In genomic region chr20:22861231-22861980, GRCh38 we compare ENCODE assay signal across 13 cellular contexts.
DNase-seq lines count a peak whose midpoint lies in the region; ATAC-seq, FAIRE-seq and TF ChIP-seq lines count a peak whose summit lies in the region.
"Had no signal": no experiment of that assay in that cellular context is flagged by ENCODE, and none has a peak within 500 bp of the region (broad histone marks: within the 10 kb centered on the region; RNA-seq: fewer than 3 reads in every experiment).

No MANE protein-coding gene starts in this region.

- H3K27ac ChIP-seq in right cardiac atrium (ENCODE audit: low read length) (peak overlapping the region; percentile 20), K562 (ENCODE audit: extremely low read depth, low read depth, low read length) (no peak overlapping the region)
- H3K27ac ChIP-seq: dorsolateral prefrontal cortex had no signal

- no TSS peak for BruUV-seq in K562 (replicated peaks; lab: Mats Ljungman, UMichigan)

- TF ChIP-seq POLR2A in K562 (conservative IDR thresholded peaks at IDR 0.05), result no peak

- H2AFZ ChIP-seq in K562 (ENCODE audit: low read depth, low read length), result peak overlapping the region; percentile 23; the same call in 1 of the 2 replicates

- CTCF ChIA-PET in K562 (lab: Yijun Ruan, JAX; ENCODE audit: low intra/inter-chr PET ratio), result no interaction called here

- H3K9me1 ChIP-seq in K562 (ENCODE audit: control insufficient read depth, insufficient read depth, low read length), result no peaks in the 10 kb centered on the region

- TF ChIP-seq EP300 in K562 (IDR thresholded peaks at IDR 0.05; ENCODE audit: low read length), result no peak

- no peak overlapping the region for H3K9ac ChIP-seq in K562 (ENCODE audit: insufficient read depth in 1 of 2, low read depth in 2 of 2, low read length in 2 of 2)

- no peaks in the 10 kb centered on the region for H3K9me3 ChIP-seq in right cardiac atrium (ENCODE audit: control insufficient read depth, low read length)
- no peaks in the 10 kb centered on the region for H3K9me3 ChIP-seq in K562 (replicated peaks; ENCODE audit: control insufficient read depth, insufficient read depth, low read depth, low read length)

- no peak overlapping the region; the same call in 1 of the 2 replicates for H3K4me2 ChIP-seq in K562 (ENCODE audit: insufficient read depth, low read length)

- POLR2A ChIA-PET in K562 (lab: Yijun Ruan, JAX), result interaction anchor here (0.6 kb wide), 1 partner anchor 75 kb away, joined by 4 read pairs; no protein-coding TSS in a partner anchor

- H3K79me2 ChIP-seq in K562 (ENCODE audit: control insufficient read depth, insufficient read depth, low read length), result no peaks in the 10 kb centered on the region

- intact Hi-C loops in right cardiac atrium (cut with DNase I), result loop anchor here in 1 of 4 donors (10.0 kb wide), 1 partner anchor 167 kb away; no protein-coding TSS in a partner anchor
- intact Hi-C loops in Right ventricle myocardium inferior (cut with DNase I), result loop anchor here (5.0 to 10.0 kb wide), 2 partner anchors 116 to 373 kb away; no protein-coding TSS in a partner anchor
- intact Hi-C loops in K562 (cut with micrococcal nuclease), result no loop called here

- 70% methylated on average over 11 of the region's 11 CpGs for WGBS in right cardiac atrium
- 8% methylated on average over 11 of the region's 11 CpGs for WGBS in K562 (ENCODE audit: insufficient coverage, low coverage, missing lambda C conversion rate)

- no peaks in the 10 kb centered on the region for H3K36me3 ChIP-seq in K562 (ENCODE audit: control insufficient read depth, insufficient read depth, low read length)

- H3K4me1 ChIP-seq in right cardiac atrium (ENCODE audit: control insufficient read depth, insufficient read depth, low read length) (no peaks in the 10 kb centered on the region), K562 (replicated peaks in 1 of 2; ENCODE audit: control insufficient read depth in 2 of 2, insufficient read depth in 2 of 2, low read length in 2 of 2) (no peaks in the 10 kb centered on the region; a peak in 1 of 5 replicates)

- H3K4me3 ChIP-seq in right cardiac atrium (ENCODE audit: low read length) (no peak overlapping the region), K562 (no peak overlapping the region)
- H3K4me3 ChIP-seq: dorsolateral prefrontal cortex had no signal

- no peak for FAIRE-seq in K562 (lab: Jason Lieb, UNC)
- FAIRE-seq in urothelium cell line (lab: Jason Lieb, UNC), result no peak
- FAIRE-seq in HTR-8/SVneo (lab: Jason Lieb, UNC), result no peak
- FAIRE-seq: G401.6 had no signal

- H3K27me3 ChIP-seq in right cardiac atrium (ENCODE audit: control insufficient read depth, insufficient read depth) (no peaks in the 10 kb centered on the region), K562 (ENCODE audit: control insufficient read depth in 2 of 2, insufficient read depth in 2 of 2, low read length in 2 of 2) (peaks cover 0 to 5% of the 10 kb centered on the region in 2 experiments; a peak in 2 of 5 replicates)

- no peaks in the 10 kb centered on the region for H4K20me1 ChIP-seq in K562 (replicated peaks; ENCODE audit: control insufficient read depth, insufficient read depth, low read length)

- in situ Hi-C loops in K562 (cut with MboI), result no loop called here

- ATAC-seq in right cardiac atrium (no peak), Right ventricle myocardium inferior (no peak), K562 (no peak), HG03469 (IDR thresholded peaks at IDR 0.05; ENCODE audit: unreplicated experiment) (no peak)

- DNase-seq in right cardiac atrium, result no peak
- DNase-seq in Right ventricle myocardium inferior (ENCODE audit: missing footprints), result no peak
- no peak for DNase-seq in K562 (ENCODE audit: extremely low read depth in 1 of 4, low spot score in 3 of 4)
- DNase-seq in kidney glomerular epithelial cell (lab: John Stamatoyannopoulos, UW), result peak; percentile 5
- DNase-seq in urothelium cell line (ENCODE audit: low spot score), result peak; percentile 21
- no peak for DNase-seq in NCI-H748 (lab: John Stamatoyannopoulos, UW; ENCODE audit: unreplicated experiment)
- DNase-seq in HTR-8/SVneo (ENCODE audit: insufficient read length, low spot score), result no peak
- DNase-seq: activated gamma-delta T cell, dorsolateral prefrontal cortex, Kasumi-1, NCI-H1694 had no signal

- no peak for TF ChIP-seq CTCF in K562 (IDR thresholded peaks at IDR 0.05 in 2 of 3, conservative IDR thresholded peaks at IDR 0.05 in 1 of 3; ENCODE audit: insufficient read depth in 2 of 3, low read depth in 1 of 3, low read length in 3 of 3)

- no peak for TF ChIP-seq RAD21 in K562 (CRISPR knock-in tag; conservative IDR thresholded peaks at IDR 0.05 in 1 of 2, IDR thresholded peaks at IDR 0.05 in 1 of 2)

TF ChIP-seq in K562, 482 proteins besides CTCF, POLR2A, EP300 and RAD21 (continues in another document):
- TF ChIP-seq PCBP2 (IDR thresholded peaks at IDR 0.05; ENCODE audit: low read depth, low read length, poor library complexity, severe bottlenecking) (no peak), ZNF740 (CRISPR knock-in tag; IDR thresholded peaks at IDR 0.05) (no peak), ZNF740 (tag; IDR thresholded peaks at IDR 0.05) (no peak), ZNF717 (CRISPR knock-in tag; IDR thresholded peaks at IDR 0.05) (no peak), PHF20 (IDR thresholded peaks at IDR 0.05; ENCODE audit: partially characterized antibody) (no peak), TCF15 (CRISPR knock-in tag; IDR thresholded peaks at IDR 0.05) (no peak), ZBED1 (IDR thresholded peaks at IDR 0.05) (no peak), CEBPB (tag; IDR thresholded peaks at IDR 0.05) (no peak), USF2 (CRISPR knock-in tag; IDR thresholded peaks at IDR 0.05) (no peak), ATF7 (IDR thresholded peaks at IDR 0.05) (0 out of 2 replicates have a peak, but pooled peaks have one; percentile 33), NFIC (IDR thresholded peaks at IDR 0.05) (no peak), ZNF224 (CRISPR knock-in tag; IDR thresholded peaks at IDR 0.05) (no peak), BMI1 (IDR thresholded peaks at IDR 0.05; ENCODE audit: low read length) (no peak), E2F4 (CRISPR knock-in tag; IDR thresholded peaks at IDR 0.05; ENCODE audit: low read depth) (no peak), COPS2 (conservative IDR thresholded peaks at IDR 0.05) (no peak), ZNF146 (CRISPR knock-in tag; IDR thresholded peaks at IDR 0.05; ENCODE audit: unreplicated experiment) (no peak), PML (IDR thresholded peaks at IDR 0.05; ENCODE audit: low read length) (no peak), ATF3 (IDR thresholded peaks at IDR 0.05) (peak; percentile 59), ATF3 (CRISPR knock-in tag; conservative IDR thresholded peaks at IDR 0.05) (no peak), ZSCAN32 (CRISPR knock-in tag; IDR thresholded peaks at IDR 0.05) (no peak), ZNF384 (IDR thresholded peaks at IDR 0.05; ENCODE audit: low read depth, low read length) (no peak), SMAD2 (IDR thresholded peaks at IDR 0.05; ENCODE audit: low read depth, low read length) (no peak), SETDB1 (IDR thresholded peaks at IDR 0.05; ENCODE audit: low read length) (no peak), FOSL1 (tag; conservative IDR thresholded peaks at IDR 0.05) (peak; percentile 62)

Comparison
In these comparisons a context has a peak if more than half of its experiments do, and no peak if none do; other contexts are left out.
1. DNase-seq: peak in kidney glomerular epithelial cell (single experiment) and urothelium cell line (single experiment); none in right cardiac atrium (0 of 3), Right ventricle myocardium inferior (single experiment), K562 (0 of 4), NCI-H748 (single experiment) and HTR-8/SVneo (single experiment).